1 cellular context compared by ENCODE assay signal in genomic region chr1:198291036-198291435, GRCh38.
TF ChIP-seq lines count a peak whose summit lies in the region.

No MANE protein-coding gene starts in this region.

TF ChIP-seq in WTC11, 78 proteins besides CTCF, POLR2A, EP300 and RAD21 (continued from another document):
- TF ChIP-seq FOXP4 (CRISPR knock-in tag; IDR thresholded peaks at IDR 0.05) = no peak
- TF ChIP-seq ZNF121 (CRISPR knock-in tag; IDR thresholded peaks at IDR 0.05) = no peak
- TF ChIP-seq SMAD4 (CRISPR knock-in tag; IDR thresholded peaks at IDR 0.05) = no peak
- no peak for TF ChIP-seq NFATC4 (CRISPR knock-in tag; IDR thresholded peaks at IDR 0.05)
- no peak for TF ChIP-seq ZNF317 (CRISPR knock-in tag; IDR thresholded peaks at IDR 0.05; ENCODE audit: borderline replicate concordance, low read depth)
- TF ChIP-seq FOXJ3 (CRISPR knock-in tag; IDR thresholded peaks at IDR 0.05; ENCODE audit: borderline replicate concordance) = no peak
- TF ChIP-seq JUN (CRISPR knock-in tag; IDR thresholded peaks at IDR 0.05) = no peak
- TF ChIP-seq ZSCAN18 (CRISPR knock-in tag; IDR thresholded peaks at IDR 0.05) = no peak
- no peak for TF ChIP-seq E2F1 (CRISPR knock-in tag; IDR thresholded peaks at IDR 0.05)
- TF ChIP-seq E2F5 (CRISPR knock-in tag; IDR thresholded peaks at IDR 0.05) = no peak
- TF ChIP-seq E2F4 (CRISPR knock-in tag; IDR thresholded peaks at IDR 0.05; ENCODE audit: borderline replicate concordance, low read depth) = no peak
- no peak for TF ChIP-seq CREB1 (CRISPR knock-in tag; IDR thresholded peaks at IDR 0.05)
- TF ChIP-seq ZNF416 (CRISPR knock-in tag; IDR thresholded peaks at IDR 0.05) = no peak
